9 cellular contexts compared by ENCODE assay signal in the genomic region with DNA sequence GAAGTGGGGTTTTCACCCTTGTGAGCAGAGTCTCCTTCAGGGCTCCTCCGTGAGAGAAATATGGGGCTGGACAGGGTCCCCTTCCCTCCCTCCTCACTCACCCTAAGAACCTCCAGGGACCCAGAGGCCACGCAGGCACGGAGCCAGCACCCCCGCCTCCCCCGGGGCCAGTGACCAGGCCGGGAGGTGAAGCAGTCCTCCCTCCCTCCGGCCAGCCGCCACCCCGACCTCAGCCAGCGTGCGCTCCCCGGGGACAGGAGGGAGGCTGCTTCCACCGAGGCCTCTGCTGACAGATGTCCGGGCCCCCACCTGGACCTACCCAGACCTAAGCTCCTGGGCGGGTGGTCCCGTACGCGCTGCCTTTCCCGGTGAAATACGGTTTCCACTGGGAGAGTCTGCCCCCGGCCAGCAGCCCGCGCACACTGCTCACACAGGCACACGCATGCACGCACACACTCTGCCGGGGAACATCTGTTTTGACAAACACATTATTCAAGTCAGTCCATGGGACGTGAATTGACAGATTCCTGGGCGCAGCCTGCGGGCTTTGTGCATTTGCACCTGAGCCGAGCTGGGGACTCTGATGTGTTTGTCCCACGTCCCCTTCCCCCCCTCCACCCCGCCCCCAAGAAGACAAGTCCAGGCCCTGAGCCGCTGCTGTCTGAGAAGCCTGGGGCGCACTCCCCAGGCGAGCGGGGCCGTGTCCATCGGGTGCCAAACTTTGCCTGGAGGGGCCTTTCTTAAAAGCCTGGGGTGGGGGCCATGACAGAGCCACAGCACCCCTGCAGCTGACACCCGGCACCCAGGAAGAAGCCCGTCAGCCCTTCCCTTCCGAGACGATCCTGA. TPM values are rescaled to one million over a fixed set of nuclear protein-coding genes. Genes with fewer than 3 reads are reported as not detected.
DNase-seq lines count a peak whose midpoint lies in the region; ATAC-seq and TF ChIP-seq lines count a peak whose summit lies in the region.
"Had no signal": no experiment of that assay in that cellular context is flagged by ENCODE, and none has a peak within 500 bp of the region (broad histone marks: within the 10 kb centered on the region; RNA-seq: fewer than 3 reads in every experiment).

No MANE protein-coding gene starts in this region.

- H3K9me3 Mint-ChIP-seq in activated naive CD8-positive, alpha-beta T cell treated with anti-CD3 and anti-CD28 coated beads, Interleukin-2, amount 10 ng/mL, durations not matched to agents 7 days and 5 days: peaks cover 1% of the 10 kb centered on the region
- peaks cover 3% of the 10 kb centered on the region for H3K9me3 Mint-ChIP-seq in activated naive CD8-positive, alpha-beta T cell treated with anti-CD3 and anti-CD28 coated beads, Interleukin-2, amount 50 U/mL, for 24 hours
- peaks cover 0 to 5% of the 10 kb centered on the region in 2 donors for H3K9me3 Mint-ChIP-seq in effector memory CD8-positive, alpha-beta T cell

- no peak for DNase-seq in activated naive CD8-positive, alpha-beta T cell treated with anti-CD3 and anti-CD28 coated beads, Interleukin-2, amount 10 ng/mL, durations not matched to agents 7 days and 5 days
- no peak for DNase-seq in activated naive CD8-positive, alpha-beta T cell treated with anti-CD3 and anti-CD28 coated beads, Interleukin-2, amount 50 U/mL, for 24 hours
- DNase-seq in coronary artery (ENCODE audit: low spot score) (peak; percentile 50), mucosa of descending colon (no peak), upper lobe of left lung (peak in 1 of 2 donors; percentile 82), NOMO-1 (lab: John Stamatoyannopoulos, UW; ENCODE audit: unreplicated experiment in 2 of 2) (no peak)
- DNase-seq in effector memory CD8-positive, alpha-beta T cell: no peak
- DNase-seq in activated CD8-positive, alpha-beta memory T cell treated with anti-CD3 and anti-CD28 coated beads, Interleukin-2, amount 50 U/mL, for 4 hours: no peak
- DNase-seq: NCI-H2081 treated with DMSO at 0.1 percent for 48 hours had no signal

- H3K27ac ChIP-seq in coronary artery: no peak overlapping the region
- H3K27ac ChIP-seq in upper lobe of left lung: no peak overlapping the region

- 1 to 2% methylated on average over 17 to 26 of the region's 42 CpGs for WGBS in upper lobe of left lung, 2 donors

- POLR2A ChIA-PET in activated naive CD8-positive, alpha-beta T cell treated with anti-CD3 and anti-CD28 coated beads, Interleukin-2, amount 10 ng/mL, durations not matched to agents 7 days and 5 days (lab: Charles Lee): no interaction called here

- H3K4me1 Mint-ChIP-seq in activated naive CD8-positive, alpha-beta T cell treated with anti-CD3 and anti-CD28 coated beads, Interleukin-2, amount 10 ng/mL, durations not matched to agents 7 days and 5 days: no peaks in the 10 kb centered on the region
- peaks cover 5% of the 10 kb centered on the region for H3K4me1 Mint-ChIP-seq in activated naive CD8-positive, alpha-beta T cell treated with anti-CD3 and anti-CD28 coated beads, Interleukin-2, amount 50 U/mL, for 24 hours
- peaks cover 0 to 8% of the 10 kb centered on the region in 2 donors for H3K4me1 Mint-ChIP-seq in effector memory CD8-positive, alpha-beta T cell (ENCODE audit: low read depth in 2 of 2)

- H3K27me3 Mint-ChIP-seq in activated naive CD8-positive, alpha-beta T cell treated with anti-CD3 and anti-CD28 coated beads, Interleukin-2, amount 10 ng/mL, durations not matched to agents 7 days and 5 days: peaks cover 60% of the 10 kb centered on the region
- peaks cover 60% of the 10 kb centered on the region for H3K27me3 Mint-ChIP-seq in activated naive CD8-positive, alpha-beta T cell treated with anti-CD3 and anti-CD28 coated beads, Interleukin-2, amount 50 U/mL, for 24 hours
- H3K27me3 Mint-ChIP-seq in effector memory CD8-positive, alpha-beta T cell: peaks cover 61 to 85% of the 10 kb centered on the region in 2 donors

- H3K36me3 ChIP-seq in mucosa of descending colon (ENCODE audit: low read depth) (no peaks in the 10 kb centered on the region), upper lobe of left lung (no peaks in the 10 kb centered on the region)

- TF ChIP-seq EP300 in upper lobe of left lung (IDR thresholded peaks at IDR 0.05): no peak

- intact Hi-C loops in mucosa of descending colon (cut with DNase I, micrococcal nuclease): no loop called here

- no peaks in the 10 kb centered on the region for H3K4me1 ChIP-seq in mucosa of descending colon (ENCODE audit: low read depth)
- peaks cover 6 to 25% (median 17%) of the 10 kb centered on the region in 4 donors for H3K4me1 ChIP-seq in upper lobe of left lung

- H3K4me3 Mint-ChIP-seq in activated naive CD8-positive, alpha-beta T cell treated with anti-CD3 and anti-CD28 coated beads, Interleukin-2, amount 10 ng/mL, durations not matched to agents 7 days and 5 days: peak overlapping the region; percentile 50
- no peak overlapping the region for H3K4me3 Mint-ChIP-seq in activated naive CD8-positive, alpha-beta T cell treated with anti-CD3 and anti-CD28 coated beads, Interleukin-2, amount 50 U/mL, for 24 hours
- H3K4me3 Mint-ChIP-seq in effector memory CD8-positive, alpha-beta T cell: peak overlapping the region in 1 of 2 donors; percentile 40

- H3K36me3 Mint-ChIP-seq in activated naive CD8-positive, alpha-beta T cell treated with anti-CD3 and anti-CD28 coated beads, Interleukin-2, amount 10 ng/mL, durations not matched to agents 7 days and 5 days: no peaks in the 10 kb centered on the region
- H3K36me3 Mint-ChIP-seq in activated naive CD8-positive, alpha-beta T cell treated with anti-CD3 and anti-CD28 coated beads, Interleukin-2, amount 50 U/mL, for 24 hours (ENCODE audit: low read depth): no peaks in the 10 kb centered on the region
- H3K36me3 Mint-ChIP-seq in effector memory CD8-positive, alpha-beta T cell (ENCODE audit: insufficient read depth): no peaks in the 10 kb centered on the region

- no peak for TF ChIP-seq POLR2A in upper lobe of left lung (IDR thresholded peaks at IDR 0.05)

- H3K4me3 ChIP-seq in coronary artery: peak overlapping the region; percentile 64
- no peak overlapping the region for H3K4me3 ChIP-seq in mucosa of descending colon
- H3K4me3 ChIP-seq in upper lobe of left lung: peak overlapping the region in 2 of 4 donors; percentile 15 to 29

- peaks cover 0 to 25% (median 11%) of the 10 kb centered on the region in 4 donors for H3K27me3 ChIP-seq in upper lobe of left lung

- no peak for ATAC-seq in activated naive CD8-positive, alpha-beta T cell treated with anti-CD3 and anti-CD28 coated beads, Interleukin-2, amount 10 ng/mL, durations not matched to agents 7 days and 5 days (ENCODE audit: low read depth)
- ATAC-seq in activated naive CD8-positive, alpha-beta T cell treated with anti-CD3 and anti-CD28 coated beads, Interleukin-2, amount 50 U/mL, for 24 hours: no peak
- ATAC-seq in mucosa of descending colon (peak; percentile 7), upper lobe of left lung (ENCODE audit: low FRiP score in 2 of 2) (peak; percentile 4 to 25)
- ATAC-seq in effector memory CD8-positive, alpha-beta T cell (replicated peaks): no peak

- TF ChIP-seq CTCF in coronary artery (IDR thresholded peaks at IDR 0.05): no peak
- no peak for TF ChIP-seq CTCF in mucosa of descending colon (IDR thresholded peaks at IDR 0.05)
- TF ChIP-seq CTCF in upper lobe of left lung (IDR thresholded peaks at IDR 0.05): no peak

- no peak overlapping the region for H3K27ac Mint-ChIP-seq in activated naive CD8-positive, alpha-beta T cell treated with anti-CD3 and anti-CD28 coated beads, Interleukin-2, amount 10 ng/mL, durations not matched to agents 7 days and 5 days
- H3K27ac Mint-ChIP-seq in activated naive CD8-positive, alpha-beta T cell treated with anti-CD3 and anti-CD28 coated beads, Interleukin-2, amount 50 U/mL, for 24 hours: no peak overlapping the region
- no peak overlapping the region for H3K27ac Mint-ChIP-seq in effector memory CD8-positive, alpha-beta T cell

- H3K9me3 ChIP-seq in mucosa of descending colon (no peaks in the 10 kb centered on the region), upper lobe of left lung (peaks cover 0 to 5% (median 5%) of the 10 kb centered on the region in 4 donors)

RNA-seq across cellular contexts. Expression of gene RIMBP2, which starts 0.7 kb away (rescaled TPM):
- not detected for total RNA-seq in activated naive CD8-positive, alpha-beta T cell treated with anti-CD3 and anti-CD28 coated beads, Interleukin-2, amount 10 ng/mL, durations not matched to agents 7 days and 5 days
- total RNA-seq in mucosa of descending colon: 1 to 10 TPM; 2.3 to 5.9 (median 5.4) TPM
- total RNA-seq in upper lobe of left lung: 1 to 10 TPM in 2 of 6 donors, under 1 TPM in 3, not detected in 1; 0.23 to 3.9 (median 0.44) TPM

Comparison
In these comparisons a context has a peak if more than half of its experiments do, and no peak if none do; other contexts are left out.
1. ATAC-seq: peak in mucosa of descending colon (single experiment) and upper lobe of left lung (2 of 2); none in activated naive CD8-positive, alpha-beta T cell treated with anti-CD3 and anti-CD28 coated beads, Interleukin-2, amount 10 ng/mL, durations not matched to agents 7 days and 5 days (single experiment), activated naive CD8-positive, alpha-beta T cell treated with anti-CD3 and anti-CD28 coated beads, Interleukin-2, amount 50 U/mL, for 24 hours (single experiment) and effector memory CD8-positive, alpha-beta T cell (single experiment).